8 cellular contexts compared by ENCODE assay signal in genomic region chr2:55099878-55100820, GRCh38. TPM values are rescaled to one million over a fixed set of nuclear protein-coding genes. Genes with fewer than 3 reads are reported as not detected.
DNase-seq lines count a peak whose midpoint lies in the region; FAIRE-seq and TF ChIP-seq lines count a peak whose summit lies in the region.

No MANE protein-coding gene starts in this region.

- no peak overlapping the region for H3K4me3 ChIP-seq in SJSA1
- H3K4me3 ChIP-seq in fibroblast of mammary gland (ENCODE audit: control insufficient read depth, low read depth, low read length): peak overlapping the region; percentile 17
- peak overlapping the region; percentile 29 for H3K4me3 ChIP-seq in skeletal muscle satellite cell (ENCODE audit: low read length)

- DNase-seq in H54 (ENCODE audit: insufficient read length, low spot score) (no peak), SJSA1 (ENCODE audit: low read depth in 1 of 2, low spot score in 2 of 2) (peak; percentile 7 to 31), fibroblast of mammary gland (ENCODE audit: low read depth) (peak; percentile 85), mucosa of gallbladder (ENCODE audit: low spot score) (no peak), NCI-H2196 treated with DMSO at 0.1 percent for 48 hours (lab: John Stamatoyannopoulos, UW; ENCODE audit: unreplicated experiment) (no peak), DMS153 treated with DMSO at 0.1 percent for 48 hours (lab: John Stamatoyannopoulos, UW; ENCODE audit: unreplicated experiment) (no peak)
- DNase-seq in stimulated activated CD4-positive, alpha-beta T cell treated with anti-CD3 and anti-CD28 coated beads, Interleukin-1b, Interleukin-23, amount 100 ng/mL, for 48 hours: no peak

- H3K4me2 ChIP-seq in skeletal muscle satellite cell (ENCODE audit: low read length): peak overlapping the region; percentile 71

- FAIRE-seq in H54 (lab: Jason Lieb, UNC): peak; percentile 71

- H3K36me3 ChIP-seq in SJSA1 (no peaks in the 10 kb centered on the region), skeletal muscle satellite cell (ENCODE audit: insufficient read depth, low read length) (no peaks in the 10 kb centered on the region)

- no peak for TF ChIP-seq CTCF in fibroblast of mammary gland (conservative IDR thresholded peaks at IDR 0.05; ENCODE audit: control insufficient read depth, insufficient read depth, low read depth, low read length)

- no peak for TF ChIP-seq POLR2A in H54 (IDR thresholded peaks at IDR 0.05; ENCODE audit: low read depth, low read length)

- H3K9ac ChIP-seq in skeletal muscle satellite cell (ENCODE audit: low read depth, low read length): peak overlapping the region; percentile 69

- peak overlapping the region; percentile 39 for H3K27ac ChIP-seq in SJSA1

- peaks cover 40% of the 10 kb centered on the region for H3K4me1 ChIP-seq in SJSA1 (replicated peaks)
- H3K4me1 ChIP-seq in skeletal muscle satellite cell (ENCODE audit: control insufficient read depth, insufficient read depth, low read length): peaks cover 65% of the 10 kb centered on the region

- H3K27me3 ChIP-seq in SJSA1 (replicated peaks) (no peaks in the 10 kb centered on the region), skeletal muscle satellite cell (ENCODE audit: control insufficient read depth, insufficient read depth, low read length) (no peaks in the 10 kb centered on the region)

- H3K9me3 ChIP-seq in SJSA1 (replicated peaks) (no peaks in the 10 kb centered on the region), skeletal muscle satellite cell (replicated peaks; ENCODE audit: low read length) (no peaks in the 10 kb centered on the region)

RNA-seq across cellular contexts. Expression of gene RTN4, which starts 49.9 kb away (rescaled TPM):
- 209 and 307 TPM in 2 replicates for total RNA-seq in SJSA1 (2014; rRNA removed; shearing (Covaris generic))
- total RNA-seq in skeletal muscle satellite cell (2012; rRNA removed): 351 and 380 TPM in 2 replicates
- 370 TPM for total RNA-seq in mucosa of gallbladder

Comparison
In these comparisons a context has a peak if more than half of its experiments do, and no peak if none do; other contexts are left out.
1. DNase-seq: peak in SJSA1 (2 of 2) and fibroblast of mammary gland (single experiment); none in H54 (single experiment), stimulated activated CD4-positive, alpha-beta T cell treated with anti-CD3 and anti-CD28 coated beads, Interleukin-1b, Interleukin-23, amount 100 ng/mL, for 48 hours (single experiment), mucosa of gallbladder (single experiment), NCI-H2196 treated with DMSO at 0.1 percent for 48 hours (single experiment) and DMS153 treated with DMSO at 0.1 percent for 48 hours (single experiment).